Comparison of ENCODE assay signal across 15 cellular contexts in genomic region chr6:81376745-81377144, GRCh38.
A peak's percentile ranks its signal among the peaks of the same experiment; 100 is the strongest.
DNase-seq lines count a peak whose midpoint lies in the region; ATAC-seq and TF ChIP-seq lines count a peak whose summit lies in the region.
"Had no signal": no experiment of that assay in that cellular context is flagged by ENCODE, and none has a peak within 500 bp of the region (broad histone marks: within the 10 kb centered on the region; RNA-seq: fewer than 3 reads in every experiment).

No MANE protein-coding gene starts in this region.

- H3K79me2 ChIP-seq in SK-N-SH (ENCODE audit: insufficient read depth) (no peaks in the 10 kb centered on the region), trophoblast cell (ENCODE audit: control insufficient read depth, insufficient read depth, low read length, poor library complexity) (no peaks in the 10 kb centered on the region)

- no peak overlapping the region for H2BK12ac ChIP-seq in trophoblast cell (ENCODE audit: low read length)

- H4K12ac ChIP-seq in trophoblast cell (ENCODE audit: low read depth, low read length), result no peak overlapping the region

- H3K27me3 ChIP-seq in SK-N-SH (ENCODE audit: insufficient read depth), result no peaks in the 10 kb centered on the region
- H3K27me3 ChIP-seq in trophoblast cell (ENCODE audit: insufficient read depth, low read length), result no peaks in the 10 kb centered on the region
- H3K27me3 ChIP-seq in spleen (replicated peaks in 1 of 7), result no peaks in the 10 kb centered on the region
- H3K27me3 ChIP-seq: BLaER1 treated with 17β-estradiol and CSF1 and Interleukin-3, amounts not matched to agents 10 nM and 100 nM had no signal

- H3K4me3 ChIP-seq in SK-N-SH (ENCODE audit: low read depth in 2 of 2, low read length in 1 of 2), result no peak overlapping the region
- H3K4me3 ChIP-seq in trophoblast cell (ENCODE audit: low read depth, low read length), result no peak overlapping the region
- no peak overlapping the region for H3K4me3 ChIP-seq in spleen
- H3K4me3 ChIP-seq: BLaER1 treated with 17β-estradiol and CSF1 and Interleukin-3, amounts not matched to agents 10 nM and 100 nM; GM12878 had no signal

- POLR2A ChIA-PET in SK-N-SH (lab: Yijun Ruan, JAX), result no interaction called here

- peaks cover 0 to 3% of the 10 kb centered on the region in 2 experiments; a peak in 1 of 4 replicates for H3K4me1 ChIP-seq in SK-N-SH (ENCODE audit: control insufficient read depth in 1 of 2, insufficient read depth in 2 of 2, low read depth in 1 of 2, low read length in 1 of 2)
- H3K4me1 ChIP-seq in trophoblast cell (ENCODE audit: control insufficient read depth in 1 of 2, insufficient read depth in 2 of 2, low read length in 2 of 2), result no peaks in the 10 kb centered on the region
- no peaks in the 10 kb centered on the region for H3K4me1 ChIP-seq in spleen
- H3K4me1 ChIP-seq: BLaER1 treated with 17β-estradiol and CSF1 and Interleukin-3, amounts not matched to agents 10 nM and 100 nM had no signal

- CTCF ChIA-PET in SK-N-SH (lab: Yijun Ruan, JAX), result no interaction called here

- no peak overlapping the region for H2BK120ac ChIP-seq in trophoblast cell (ENCODE audit: insufficient read depth, low read length, poor library complexity)

- H3F3A ChIP-seq in SK-N-SH (replicated peaks; ENCODE audit: insufficient read depth), result no peaks in the 10 kb centered on the region

- H3K36me3 ChIP-seq in SK-N-SH (replicated peaks in 1 of 2; ENCODE audit: control insufficient read depth in 1 of 2, insufficient read depth in 2 of 2, low read length in 1 of 2) (no peaks in the 10 kb centered on the region), trophoblast cell (ENCODE audit: control insufficient read depth in 1 of 2, insufficient read depth in 2 of 2, low read length in 2 of 2) (no peaks in the 10 kb centered on the region), spleen (no peaks in the 10 kb centered on the region)
- H3K36me3 ChIP-seq: BLaER1 treated with 17β-estradiol and CSF1 and Interleukin-3, amounts not matched to agents 10 nM and 100 nM had no signal

- H3K9me3 ChIP-seq in SK-N-SH, result 0 out of 2 replicates have a peak, but pooled peaks cover 3% of the 10 kb centered on the region
- H3K9me3 ChIP-seq in trophoblast cell (ENCODE audit: insufficient read depth, low read depth, low read length), result no peaks in the 10 kb centered on the region
- H3K9me3 ChIP-seq in spleen, result no peaks in the 10 kb centered on the region
- H3K9me3 ChIP-seq: BLaER1 treated with 17β-estradiol and CSF1 and Interleukin-3, amounts not matched to agents 10 nM and 100 nM had no signal

- no peak overlapping the region for H3K23ac ChIP-seq in trophoblast cell (ENCODE audit: low read length)

- WGBS in SK-N-SH (ENCODE audit: low lambda C conversion rate), result 73% methylated on average over 5 of the region's 5 CpGs
- WGBS in trophoblast cell (ENCODE audit: extremely low coverage, insufficient coverage, insufficient read length), result no CpG with 5 or more reads among the region's 5 CpGs
- WGBS in spleen, 5 donors, result 75 to 94% (median 88%) methylated on average over 5 of the region's 5 CpGs

- no peak overlapping the region for H2BK5ac ChIP-seq in trophoblast cell (ENCODE audit: low read depth, low read length, poor library complexity)

- no peak overlapping the region for H3K4me2 ChIP-seq in SK-N-SH
- H3K4me2 ChIP-seq in trophoblast cell (ENCODE audit: low read length), result no peak overlapping the region
- H3K4me2 ChIP-seq: BLaER1 treated with 17β-estradiol and CSF1 and Interleukin-3, amounts not matched to agents 10 nM and 100 nM had no signal

- no peak overlapping the region for H3K18ac ChIP-seq in trophoblast cell (ENCODE audit: low read length)

- no peaks in the 10 kb centered on the region for H3K9me2 ChIP-seq in SK-N-SH

- H2AFZ ChIP-seq in SK-N-SH (ENCODE audit: low read depth) (no peak overlapping the region), trophoblast cell (ENCODE audit: insufficient read depth, low read length, poor library complexity) (no peak overlapping the region)

- no peak overlapping the region for H2AK5ac ChIP-seq in trophoblast cell (ENCODE audit: low read length)

- H4K91ac ChIP-seq in trophoblast cell (ENCODE audit: low read depth, low read length), result no peak overlapping the region

- intact Hi-C loops in spleen (cut with DNase I; ENCODE audit: low total_unique reads), result no loop called here

- TF ChIP-seq CTCF in SK-N-SH (IDR thresholded peaks at IDR 0.05), result no peak
- no peak for TF ChIP-seq CTCF in spleen (IDR thresholded peaks at IDR 0.05 in 8 of 11, conservative IDR thresholded peaks at IDR 0.05 in 3 of 11)

- ATAC-seq in SK-N-SH treated with all-trans-retinoic acid at 6 μM for 48 hours, result no peak
- ATAC-seq in GM18907 (IDR thresholded peaks at IDR 0.05; ENCODE audit: unreplicated experiment), result no peak
- ATAC-seq: CD8-positive, alpha-beta T cell; GM12878 had no signal

- no peak for TF ChIP-seq POLR2A in spleen (IDR thresholded peaks at IDR 0.05)

- no peak overlapping the region for H4K8ac ChIP-seq in trophoblast cell (ENCODE audit: low read depth, low read length)

- H3K4ac ChIP-seq in trophoblast cell (ENCODE audit: low read depth, low read length), result no peak overlapping the region

- no peak overlapping the region for H3K27ac ChIP-seq in SK-N-SH (ENCODE audit: low read depth in 2 of 2, low read length in 1 of 2)
- no peak overlapping the region for H3K27ac ChIP-seq in trophoblast cell (ENCODE audit: low read depth, low read length)
- H3K27ac ChIP-seq in spleen, result no peak overlapping the region
- H3K27ac ChIP-seq: BLaER1 treated with 17β-estradiol and CSF1 and Interleukin-3, amounts not matched to agents 10 nM and 100 nM had no signal

- no peak overlapping the region for H3K14ac ChIP-seq in trophoblast cell (ENCODE audit: low read length)

- H3K9ac ChIP-seq in SK-N-SH, result no peak overlapping the region
- no peak overlapping the region for H3K9ac ChIP-seq in trophoblast cell (ENCODE audit: low read length)
- H3K9ac ChIP-seq: BLaER1 treated with 17β-estradiol and CSF1 and Interleukin-3, amounts not matched to agents 10 nM and 100 nM had no signal

- no peak for TF ChIP-seq RAD21 in SK-N-SH (IDR thresholded peaks at IDR 0.05; ENCODE audit: low read length)

- no peaks in the 10 kb centered on the region for H4K20me1 ChIP-seq in SK-N-SH (ENCODE audit: insufficient read depth)
- H4K20me1 ChIP-seq: BLaER1 treated with 17β-estradiol and CSF1 and Interleukin-3, amounts not matched to agents 10 nM and 100 nM had no signal

- no peak for TF ChIP-seq EP300 in SK-N-SH (IDR thresholded peaks at IDR 0.05; ENCODE audit: borderline replicate concordance in 1 of 2, low read depth in 1 of 2, low read length in 1 of 2)

- no peaks in the 10 kb centered on the region for H3K79me1 ChIP-seq in trophoblast cell (ENCODE audit: low read length)

- DNase-seq in SK-N-SH, result no peak
- DNase-seq in SK-N-DZ (ENCODE audit: low spot score), result peak; percentile 78
- peak; percentile 28 to 57 for DNase-seq in trophoblast cell
- DNase-seq in spleen, result no peak
- DNase-seq in NCI-H774 (lab: John Stamatoyannopoulos, UW), result no peak
- DNase-seq: 8988T; Calu3; CD8-positive, alpha-beta T cell; DMS79 treated with DMSO at 0.1 percent for 48 hours; GF-D8; H9 had no signal

TF ChIP-seq in SK-N-SH, 30 proteins besides CTCF, POLR2A, EP300 and RAD21:
- 0 out of 2 replicates have a peak, but pooled peaks have one; percentile 18 for TF ChIP-seq FOXJ3 (CRISPR knock-in tag; IDR thresholded peaks at IDR 0.05)
- peak; percentile 20; the same call in 1 of the 2 replicates for TF ChIP-seq GATA2 (CRISPR knock-in tag; IDR thresholded peaks at IDR 0.05)
- TF ChIP-seq TEAD4 (IDR thresholded peaks at IDR 0.05; ENCODE audit: borderline replicate concordance, insufficient read depth), result no peak
- no peak for TF ChIP-seq EZH2phosphoT487 (IDR thresholded peaks at IDR 0.05; ENCODE audit: borderline replicate concordance, low read depth)
- no peak for TF ChIP-seq IRF3 (IDR thresholded peaks at IDR 0.05; ENCODE audit: low read depth, low read length)

TF ChIP-seq in SK-N-SH treated with all-trans-retinoic acid at 6 μM for 48 hours, 23 proteins besides CTCF, POLR2A, EP300 and RAD21 (continues in another document):
- TF ChIP-seq OSR1 (CRISPR knock-in tag; IDR thresholded peaks at IDR 0.05) (no peak), ESRRG (CRISPR knock-in tag; IDR thresholded peaks at IDR 0.05) (no peak), TOX (CRISPR knock-in tag; IDR thresholded peaks at IDR 0.05; ENCODE audit: borderline replicate concordance) (no peak), CREB5 (CRISPR knock-in tag; IDR thresholded peaks at IDR 0.05; ENCODE audit: low read depth) (no peak), ZNF565 (CRISPR knock-in tag; conservative IDR thresholded peaks at IDR 0.05; ENCODE audit: low read depth) (no peak), ZNF70 (CRISPR knock-in tag; IDR thresholded peaks at IDR 0.05) (no peak), PATZ1 (CRISPR knock-in tag; IDR thresholded peaks at IDR 0.05; ENCODE audit: borderline replicate concordance) (no peak), ZNF8 (CRISPR knock-in tag; IDR thresholded peaks at IDR 0.05) (no peak), RARB (CRISPR knock-in tag; IDR thresholded peaks at IDR 0.05) (no peak), BACH2 (CRISPR knock-in tag; IDR thresholded peaks at IDR 0.05; ENCODE audit: borderline replicate concordance) (no peak), ZFP3 (CRISPR knock-in tag; IDR thresholded peaks at IDR 0.05) (no peak)

Comparison
In these comparisons a context has a peak if more than half of its experiments do, and no peak if none do; other contexts are left out.
1. DNase-seq: peak in SK-N-DZ (single experiment) and trophoblast cell (2 of 2); none in SK-N-SH (single experiment), spleen (single experiment) and NCI-H774 (single experiment).